ENCODE assay signal across 1 cellular context in genomic region chr19:4360081-4360569, GRCh38.
TF ChIP-seq lines count a peak whose summit lies in the region.

No MANE protein-coding gene starts in this region.

TF ChIP-seq in K562, 482 proteins besides CTCF, POLR2A, EP300 and RAD21:
- peak; percentile 65 for TF ChIP-seq POLR2G (IDR thresholded peaks at IDR 0.05; ENCODE audit: low read depth, low read length)
- no peak for TF ChIP-seq ZNF655 (CRISPR knock-in tag; IDR thresholded peaks at IDR 0.05)
- TF ChIP-seq STAT5B (CRISPR knock-in tag; IDR thresholded peaks at IDR 0.05): no peak
- no peak for TF ChIP-seq RBM17 (IDR thresholded peaks at IDR 0.05; ENCODE audit: borderline replicate concordance, low read depth, low read length)
- TF ChIP-seq, protein P1, sequence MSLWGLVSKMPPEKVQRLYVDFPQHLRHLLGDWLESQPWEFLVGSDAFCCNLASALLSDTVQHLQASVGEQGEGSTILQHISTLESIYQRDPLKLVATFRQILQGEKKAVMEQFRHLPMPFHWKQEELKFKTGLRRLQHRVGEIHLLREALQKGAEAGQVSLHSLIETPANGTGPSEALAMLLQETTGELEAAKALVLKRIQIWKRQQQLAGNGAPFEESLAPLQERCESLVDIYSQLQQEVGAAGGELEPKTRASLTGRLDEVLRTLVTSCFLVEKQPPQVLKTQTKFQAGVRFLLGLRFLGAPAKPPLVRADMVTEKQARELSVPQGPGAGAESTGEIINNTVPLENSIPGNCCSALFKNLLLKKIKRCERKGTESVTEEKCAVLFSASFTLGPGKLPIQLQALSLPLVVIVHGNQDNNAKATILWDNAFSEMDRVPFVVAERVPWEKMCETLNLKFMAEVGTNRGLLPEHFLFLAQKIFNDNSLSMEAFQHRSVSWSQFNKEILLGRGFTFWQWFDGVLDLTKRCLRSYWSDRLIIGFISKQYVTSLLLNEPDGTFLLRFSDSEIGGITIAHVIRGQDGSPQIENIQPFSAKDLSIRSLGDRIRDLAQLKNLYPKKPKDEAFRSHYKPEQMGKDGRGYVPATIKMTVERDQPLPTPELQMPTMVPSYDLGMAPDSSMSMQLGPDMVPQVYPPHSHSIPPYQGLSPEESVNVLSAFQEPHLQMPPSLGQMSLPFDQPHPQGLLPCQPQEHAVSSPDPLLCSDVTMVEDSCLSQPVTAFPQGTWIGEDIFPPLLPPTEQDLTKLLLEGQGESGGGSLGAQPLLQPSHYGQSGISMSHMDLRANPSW (CRISPR knock-in tag; IDR thresholded peaks at IDR 0.05): no peak
- TF ChIP-seq RBFOX2 (IDR thresholded peaks at IDR 0.05; ENCODE audit: low read depth, low read length): peak; percentile 13; the same call in 1 of the 2 replicates
- peak; percentile 15 for TF ChIP-seq POLR2B (IDR thresholded peaks at IDR 0.05; ENCODE audit: low read depth, partially characterized antibody)
TF ChIP-seq in K562: peak in this region for 3.
